In the genomic region with DNA sequence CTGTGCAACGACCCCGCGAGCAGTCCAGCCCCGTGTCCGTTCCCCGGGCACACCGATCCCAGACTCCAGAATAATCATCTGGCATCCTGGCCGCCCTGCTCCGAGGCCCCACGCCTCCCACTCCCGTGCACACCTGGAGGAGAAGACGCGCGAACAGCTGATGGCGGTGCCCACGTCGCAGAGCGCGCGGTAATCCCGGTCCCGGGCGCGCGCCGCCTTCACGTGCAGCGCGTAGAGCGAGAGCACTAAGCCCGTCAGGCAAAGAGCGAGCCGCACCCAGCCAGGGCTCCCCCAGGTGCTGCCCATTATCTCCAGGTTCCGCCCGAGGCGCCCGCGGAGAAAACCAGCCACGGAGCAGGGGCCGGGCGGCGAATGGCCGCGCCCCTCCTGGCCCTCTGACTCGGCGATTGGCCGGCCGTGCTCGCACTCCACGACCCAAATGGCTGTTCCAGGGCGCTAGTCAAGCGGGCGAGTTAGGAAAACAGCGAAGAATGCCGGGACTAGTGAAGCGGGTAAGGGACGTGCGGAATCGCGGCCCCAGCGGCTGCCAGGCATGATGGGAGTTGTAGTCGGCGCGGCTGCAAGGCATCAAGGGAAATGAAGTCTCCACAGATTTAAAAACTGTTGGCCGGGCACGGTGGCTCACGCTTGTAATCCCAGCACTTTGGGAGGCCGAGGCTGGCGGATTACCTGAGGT, we compare ENCODE assay signal across 1 cellular context.
TF ChIP-seq lines count a peak whose summit lies in the region.

A gene (minus strand): TSS at position 374 of the 697 bp plus-strand sequence. CDS start 68 bp downstream, at position 306.

TF ChIP-seq in K562, 482 proteins besides CTCF, POLR2A, EP300 and RAD21 (continued from another document and continues in another):
- TF ChIP-seq, protein P1, sequence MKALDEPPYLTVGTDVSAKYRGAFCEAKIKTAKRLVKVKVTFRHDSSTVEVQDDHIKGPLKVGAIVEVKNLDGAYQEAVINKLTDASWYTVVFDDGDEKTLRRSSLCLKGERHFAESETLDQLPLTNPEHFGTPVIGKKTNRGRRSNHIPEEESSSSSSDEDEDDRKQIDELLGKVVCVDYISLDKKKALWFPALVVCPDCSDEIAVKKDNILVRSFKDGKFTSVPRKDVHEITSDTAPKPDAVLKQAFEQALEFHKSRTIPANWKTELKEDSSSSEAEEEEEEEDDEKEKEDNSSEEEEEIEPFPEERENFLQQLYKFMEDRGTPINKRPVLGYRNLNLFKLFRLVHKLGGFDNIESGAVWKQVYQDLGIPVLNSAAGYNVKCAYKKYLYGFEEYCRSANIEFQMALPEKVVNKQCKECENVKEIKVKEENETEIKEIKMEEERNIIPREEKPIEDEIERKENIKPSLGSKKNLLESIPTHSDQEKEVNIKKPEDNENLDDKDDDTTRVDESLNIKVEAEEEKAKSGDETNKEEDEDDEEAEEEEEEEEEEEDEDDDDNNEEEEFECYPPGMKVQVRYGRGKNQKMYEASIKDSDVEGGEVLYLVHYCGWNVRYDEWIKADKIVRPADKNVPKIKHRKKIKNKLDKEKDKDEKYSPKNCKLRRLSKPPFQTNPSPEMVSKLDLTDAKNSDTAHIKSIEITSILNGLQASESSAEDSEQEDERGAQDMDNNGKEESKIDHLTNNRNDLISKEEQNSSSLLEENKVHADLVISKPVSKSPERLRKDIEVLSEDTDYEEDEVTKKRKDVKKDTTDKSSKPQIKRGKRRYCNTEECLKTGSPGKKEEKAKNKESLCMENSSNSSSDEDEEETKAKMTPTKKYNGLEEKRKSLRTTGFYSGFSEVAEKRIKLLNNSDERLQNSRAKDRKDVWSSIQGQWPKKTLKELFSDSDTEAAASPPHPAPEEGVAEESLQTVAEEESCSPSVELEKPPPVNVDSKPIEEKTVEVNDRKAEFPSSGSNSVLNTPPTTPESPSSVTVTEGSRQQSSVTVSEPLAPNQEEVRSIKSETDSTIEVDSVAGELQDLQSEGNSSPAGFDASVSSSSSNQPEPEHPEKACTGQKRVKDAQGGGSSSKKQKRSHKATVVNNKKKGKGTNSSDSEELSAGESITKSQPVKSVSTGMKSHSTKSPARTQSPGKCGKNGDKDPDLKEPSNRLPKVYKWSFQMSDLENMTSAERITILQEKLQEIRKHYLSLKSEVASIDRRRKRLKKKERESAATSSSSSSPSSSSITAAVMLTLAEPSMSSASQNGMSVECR (CRISPR knock-in tag; IDR thresholded peaks at IDR 0.05) = peak; percentile 94
- TF ChIP-seq ARID1B (IDR thresholded peaks at IDR 0.05) = no peak
- TF ChIP-seq ETV1 (tag; conservative IDR thresholded peaks at IDR 0.05; ENCODE audit: low read depth) = no peak
- TF ChIP-seq MTF1 (CRISPR knock-in tag; IDR thresholded peaks at IDR 0.05; ENCODE audit: borderline replicate concordance) = no peak
- TF ChIP-seq SETDB1 (IDR thresholded peaks at IDR 0.05; ENCODE audit: low read length) = no peak
- TF ChIP-seq ZNF830 (CRISPR knock-in tag; IDR thresholded peaks at IDR 0.05) = no peak
- TF ChIP-seq MAFG (tag; conservative IDR thresholded peaks at IDR 0.05) = no peak
- TF ChIP-seq POLR2AphosphoS2 (IDR thresholded peaks at IDR 0.05; ENCODE audit: low read length) = no peak
- no peak for TF ChIP-seq FOXA1 (IDR thresholded peaks at IDR 0.05; ENCODE audit: borderline replicate concordance)
- no peak for TF ChIP-seq POLR3G (IDR thresholded peaks at IDR 0.05; ENCODE audit: extremely low read depth, insufficient read length, insufficient replicate concordance)
- TF ChIP-seq ZNF445 (CRISPR knock-in tag; IDR thresholded peaks at IDR 0.05; ENCODE audit: low read depth) = no peak
- TF ChIP-seq XRCC5 (IDR thresholded peaks at IDR 0.05; ENCODE audit: low read depth, low read length) = no peak; the same call in 1 of the 2 replicates
- peak; percentile 39 for TF ChIP-seq SP2 (IDR thresholded peaks at IDR 0.05; ENCODE audit: extremely low read depth, low read depth, low read length, poor library complexity, severe bottlenecking)
- TF ChIP-seq WHSC1 (IDR thresholded peaks at IDR 0.05; ENCODE audit: low read length) = no peak
- peak; percentile 70 for TF ChIP-seq SP1 (CRISPR knock-in tag; IDR thresholded peaks at IDR 0.05)
- no peak for TF ChIP-seq CBX5 (IDR thresholded peaks at IDR 0.05; ENCODE audit: borderline replicate concordance, low read depth)
- TF ChIP-seq, protein P2, sequence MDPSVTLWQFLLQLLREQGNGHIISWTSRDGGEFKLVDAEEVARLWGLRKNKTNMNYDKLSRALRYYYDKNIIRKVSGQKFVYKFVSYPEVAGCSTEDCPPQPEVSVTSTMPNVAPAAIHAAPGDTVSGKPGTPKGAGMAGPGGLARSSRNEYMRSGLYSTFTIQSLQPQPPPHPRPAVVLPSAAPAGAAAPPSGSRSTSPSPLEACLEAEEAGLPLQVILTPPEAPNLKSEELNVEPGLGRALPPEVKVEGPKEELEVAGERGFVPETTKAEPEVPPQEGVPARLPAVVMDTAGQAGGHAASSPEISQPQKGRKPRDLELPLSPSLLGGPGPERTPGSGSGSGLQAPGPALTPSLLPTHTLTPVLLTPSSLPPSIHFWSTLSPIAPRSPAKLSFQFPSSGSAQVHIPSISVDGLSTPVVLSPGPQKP (CRISPR knock-in tag; IDR thresholded peaks at IDR 0.05) = no peak
- no peak for TF ChIP-seq SLC30A9 (CRISPR knock-in tag; IDR thresholded peaks at IDR 0.05)
- TF ChIP-seq, protein P3, sequence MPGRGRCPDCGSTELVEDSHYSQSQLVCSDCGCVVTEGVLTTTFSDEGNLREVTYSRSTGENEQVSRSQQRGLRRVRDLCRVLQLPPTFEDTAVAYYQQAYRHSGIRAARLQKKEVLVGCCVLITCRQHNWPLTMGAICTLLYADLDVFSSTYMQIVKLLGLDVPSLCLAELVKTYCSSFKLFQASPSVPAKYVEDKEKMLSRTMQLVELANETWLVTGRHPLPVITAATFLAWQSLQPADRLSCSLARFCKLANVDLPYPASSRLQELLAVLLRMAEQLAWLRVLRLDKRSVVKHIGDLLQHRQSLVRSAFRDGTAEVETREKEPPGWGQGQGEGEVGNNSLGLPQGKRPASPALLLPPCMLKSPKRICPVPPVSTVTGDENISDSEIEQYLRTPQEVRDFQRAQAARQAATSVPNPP (IDR thresholded peaks at IDR 0.05; ENCODE audit: borderline replicate concordance, insufficient read depth, insufficient read length) = no peak
- no peak for TF ChIP-seq ZNF41 (CRISPR knock-in tag; conservative IDR thresholded peaks at IDR 0.05)
- TF ChIP-seq FOXK2 (conservative IDR thresholded peaks at IDR 0.05 in 1 of 2, IDR thresholded peaks at IDR 0.05 in 1 of 2; ENCODE audit: low read depth in 2 of 2) = peak in 1 of 2 experiments; percentile 70; a peak in 2 of 4 replicates
- peak; percentile 86; the same call in 1 of the 2 replicates for TF ChIP-seq EP400 (IDR thresholded peaks at IDR 0.05)
- no peak for TF ChIP-seq ZNF717 (CRISPR knock-in tag; IDR thresholded peaks at IDR 0.05)
- no peak for TF ChIP-seq IRF2 (CRISPR knock-in tag; IDR thresholded peaks at IDR 0.05)
- TF ChIP-seq HLTF (IDR thresholded peaks at IDR 0.05) = no peak
- TF ChIP-seq ETS2 (tag; IDR thresholded peaks at IDR 0.05; ENCODE audit: borderline replicate concordance, poor library complexity, severe bottlenecking) = no peak
- TF ChIP-seq, protein P4, sequence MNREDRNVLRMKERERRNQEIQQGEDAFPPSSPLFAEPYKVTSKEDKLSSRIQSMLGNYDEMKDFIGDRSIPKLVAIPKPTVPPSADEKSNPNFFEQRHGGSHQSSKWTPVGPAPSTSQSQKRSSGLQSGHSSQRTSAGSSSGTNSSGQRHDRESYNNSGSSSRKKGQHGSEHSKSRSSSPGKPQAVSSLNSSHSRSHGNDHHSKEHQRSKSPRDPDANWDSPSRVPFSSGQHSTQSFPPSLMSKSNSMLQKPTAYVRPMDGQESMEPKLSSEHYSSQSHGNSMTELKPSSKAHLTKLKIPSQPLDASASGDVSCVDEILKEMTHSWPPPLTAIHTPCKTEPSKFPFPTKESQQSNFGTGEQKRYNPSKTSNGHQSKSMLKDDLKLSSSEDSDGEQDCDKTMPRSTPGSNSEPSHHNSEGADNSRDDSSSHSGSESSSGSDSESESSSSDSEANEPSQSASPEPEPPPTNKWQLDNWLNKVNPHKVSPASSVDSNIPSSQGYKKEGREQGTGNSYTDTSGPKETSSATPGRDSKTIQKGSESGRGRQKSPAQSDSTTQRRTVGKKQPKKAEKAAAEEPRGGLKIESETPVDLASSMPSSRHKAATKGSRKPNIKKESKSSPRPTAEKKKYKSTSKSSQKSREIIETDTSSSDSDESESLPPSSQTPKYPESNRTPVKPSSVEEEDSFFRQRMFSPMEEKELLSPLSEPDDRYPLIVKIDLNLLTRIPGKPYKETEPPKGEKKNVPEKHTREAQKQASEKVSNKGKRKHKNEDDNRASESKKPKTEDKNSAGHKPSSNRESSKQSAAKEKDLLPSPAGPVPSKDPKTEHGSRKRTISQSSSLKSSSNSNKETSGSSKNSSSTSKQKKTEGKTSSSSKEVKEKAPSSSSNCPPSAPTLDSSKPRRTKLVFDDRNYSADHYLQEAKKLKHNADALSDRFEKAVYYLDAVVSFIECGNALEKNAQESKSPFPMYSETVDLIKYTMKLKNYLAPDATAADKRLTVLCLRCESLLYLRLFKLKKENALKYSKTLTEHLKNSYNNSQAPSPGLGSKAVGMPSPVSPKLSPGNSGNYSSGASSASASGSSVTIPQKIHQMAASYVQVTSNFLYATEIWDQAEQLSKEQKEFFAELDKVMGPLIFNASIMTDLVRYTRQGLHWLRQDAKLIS (CRISPR knock-in tag; IDR thresholded peaks at IDR 0.05) = no peak
- TF ChIP-seq HDAC1 (IDR thresholded peaks at IDR 0.05) = peak in 1 of 2 experiments; percentile 81; a peak in 2 of 4 replicates
- peak; percentile 74 for TF ChIP-seq RBBP5 (IDR thresholded peaks at IDR 0.05; ENCODE audit: borderline replicate concordance, insufficient read depth, low read length, poor library complexity, severe bottlenecking)
- peak; percentile 62; the same call in 1 of the 2 replicates for TF ChIP-seq MYC (IDR thresholded peaks at IDR 0.05; ENCODE audit: low read depth, low read length)
- TF ChIP-seq MYC (CRISPR knock-in tag; IDR thresholded peaks at IDR 0.05; ENCODE audit: borderline replicate concordance, low read depth) = no peak
- TF ChIP-seq, protein P5, sequence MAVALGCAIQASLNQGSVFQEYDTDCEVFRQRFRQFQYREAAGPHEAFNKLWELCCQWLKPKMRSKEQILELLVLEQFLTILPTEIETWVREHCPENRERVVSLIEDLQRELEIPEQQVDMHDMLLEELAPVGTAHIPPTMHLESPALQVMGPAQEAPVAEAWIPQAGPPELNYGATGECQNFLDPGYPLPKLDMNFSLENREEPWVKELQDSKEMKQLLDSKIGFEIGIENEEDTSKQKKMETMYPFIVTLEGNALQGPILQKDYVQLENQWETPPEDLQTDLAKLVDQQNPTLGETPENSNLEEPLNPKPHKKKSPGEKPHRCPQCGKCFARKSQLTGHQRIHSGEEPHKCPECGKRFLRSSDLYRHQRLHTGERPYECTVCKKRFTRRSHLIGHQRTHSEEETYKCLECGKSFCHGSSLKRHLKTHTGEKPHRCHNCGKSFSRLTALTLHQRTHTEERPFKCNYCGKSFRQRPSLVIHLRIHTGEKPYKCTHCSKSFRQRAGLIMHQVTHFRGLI (CRISPR knock-in tag; IDR thresholded peaks at IDR 0.05) = no peak
- peak; percentile 33; the same call in 1 of the 2 replicates for TF ChIP-seq SIN3B (IDR thresholded peaks at IDR 0.05; ENCODE audit: low read depth)
- TF ChIP-seq CREBBP (IDR thresholded peaks at IDR 0.05; ENCODE audit: low read depth, low read length) = no peak
- no peak for TF ChIP-seq ZNF778 (CRISPR knock-in tag; IDR thresholded peaks at IDR 0.05)
- TF ChIP-seq CTBP1 (IDR thresholded peaks at IDR 0.05; ENCODE audit: borderline replicate concordance) = peak; percentile 93
- TF ChIP-seq, protein P6, sequence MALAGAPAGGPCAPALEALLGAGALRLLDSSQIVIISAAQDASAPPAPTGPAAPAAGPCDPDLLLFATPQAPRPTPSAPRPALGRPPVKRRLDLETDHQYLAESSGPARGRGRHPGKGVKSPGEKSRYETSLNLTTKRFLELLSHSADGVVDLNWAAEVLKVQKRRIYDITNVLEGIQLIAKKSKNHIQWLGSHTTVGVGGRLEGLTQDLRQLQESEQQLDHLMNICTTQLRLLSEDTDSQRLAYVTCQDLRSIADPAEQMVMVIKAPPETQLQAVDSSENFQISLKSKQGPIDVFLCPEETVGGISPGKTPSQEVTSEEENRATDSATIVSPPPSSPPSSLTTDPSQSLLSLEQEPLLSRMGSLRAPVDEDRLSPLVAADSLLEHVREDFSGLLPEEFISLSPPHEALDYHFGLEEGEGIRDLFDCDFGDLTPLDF (CRISPR knock-in tag; IDR thresholded peaks at IDR 0.05) = peak; percentile 73; the same call in 1 of the 2 replicates
- TF ChIP-seq LEF1 (IDR thresholded peaks at IDR 0.05) = no peak
- peak; percentile 48; the same call in 1 of the 2 replicates for TF ChIP-seq MBD2 (IDR thresholded peaks at IDR 0.05; ENCODE audit: borderline replicate concordance, low read depth)
- TF ChIP-seq, protein P7, sequence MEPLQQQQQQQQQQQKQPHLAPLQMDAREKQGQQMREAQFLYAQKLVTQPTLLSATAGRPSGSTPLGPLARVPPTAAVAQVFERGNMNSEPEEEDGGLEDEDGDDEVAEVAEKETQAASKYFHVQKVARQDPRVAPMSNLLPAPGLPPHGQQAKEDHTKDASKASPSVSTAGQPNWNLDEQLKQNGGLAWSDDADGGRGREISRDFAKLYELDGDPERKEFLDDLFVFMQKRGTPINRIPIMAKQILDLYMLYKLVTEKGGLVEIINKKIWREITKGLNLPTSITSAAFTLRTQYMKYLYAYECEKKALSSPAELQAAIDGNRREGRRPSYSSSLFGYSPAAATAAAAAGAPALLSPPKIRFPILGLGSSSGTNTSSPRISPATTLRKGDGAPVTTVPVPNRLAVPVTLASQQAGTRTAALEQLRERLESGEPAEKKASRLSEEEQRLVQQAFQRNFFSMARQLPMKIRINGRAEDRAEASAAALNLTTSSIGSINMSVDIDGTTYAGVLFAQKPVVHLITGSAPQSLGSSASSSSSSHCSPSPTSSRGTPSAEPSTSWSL (CRISPR knock-in tag; IDR thresholded peaks at IDR 0.05; ENCODE audit: borderline replicate concordance) = no peak
- no peak for TF ChIP-seq ZNF165 (CRISPR knock-in tag; IDR thresholded peaks at IDR 0.05; ENCODE audit: borderline replicate concordance)
- no peak for TF ChIP-seq GTF2A2 (tag; IDR thresholded peaks at IDR 0.05)
- TF ChIP-seq ZNF707 (CRISPR knock-in tag; conservative IDR thresholded peaks at IDR 0.05) = no peak
- TF ChIP-seq ZNF3 (CRISPR knock-in tag; IDR thresholded peaks at IDR 0.05) = no peak
- TF ChIP-seq MTA1 (IDR thresholded peaks at IDR 0.05; ENCODE audit: borderline replicate concordance) = no peak
- no peak for TF ChIP-seq TAF9B (IDR thresholded peaks at IDR 0.05; ENCODE audit: partially characterized antibody)
- TF ChIP-seq, protein P8, sequence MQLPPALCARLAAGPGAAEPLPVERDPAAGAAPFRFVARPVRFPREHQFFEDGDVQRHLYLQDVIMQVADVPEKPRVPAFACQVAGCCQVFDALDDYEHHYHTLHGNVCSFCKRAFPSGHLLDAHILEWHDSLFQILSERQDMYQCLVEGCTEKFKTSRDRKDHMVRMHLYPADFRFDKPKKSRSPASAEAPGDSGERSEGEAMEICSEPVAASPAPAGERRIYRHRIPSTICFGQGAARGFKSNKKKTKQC (CRISPR knock-in tag; IDR thresholded peaks at IDR 0.05) = no peak
- no peak for TF ChIP-seq COPS2 (conservative IDR thresholded peaks at IDR 0.05)
- TF ChIP-seq TAF7 (tag; IDR thresholded peaks at IDR 0.05) = no peak
- TF ChIP-seq ZNF696 (CRISPR knock-in tag; conservative IDR thresholded peaks at IDR 0.05) = no peak
- TF ChIP-seq EZH2 (IDR thresholded peaks at IDR 0.05; ENCODE audit: borderline replicate concordance, low read depth, low read length) = no peak
- no peak for TF ChIP-seq RBM34 (IDR thresholded peaks at IDR 0.05; ENCODE audit: borderline replicate concordance, insufficient read depth, low read length)
- TF ChIP-seq HIVEP1 (CRISPR knock-in tag; IDR thresholded peaks at IDR 0.05) = no peak
- TF ChIP-seq NRF1 (conservative IDR thresholded peaks at IDR 0.05 in 1 of 2, IDR thresholded peaks at IDR 0.05 in 1 of 2) = peak; percentile 76 to 81
- TF ChIP-seq GATAD2B (IDR thresholded peaks at IDR 0.05; ENCODE audit: borderline replicate concordance) = no peak
